Comparison of ENCODE assay signal across 20 cellular contexts in genomic region chr14:70398706-70399431, GRCh38. TPM values are rescaled to one million over a fixed set of nuclear protein-coding genes. Genes with fewer than 3 reads are reported as not detected.
"Had no signal": no experiment of that assay in that cellular context is flagged by ENCODE, and none has a peak within 500 bp of the region (broad histone marks: within the 10 kb centered on the region; RNA-seq: fewer than 3 reads in every experiment).

No MANE protein-coding gene starts in this region.

- H3K27me3 ChIP-seq: thyroid gland had no signal

- H3K9me3 ChIP-seq: psoas muscle, thyroid gland had no signal

- H3K9me3 Mint-ChIP-seq: activated CD4-positive, alpha-beta T cell treated with anti-CD3 and anti-CD28 coated beads, Interleukin-2, amount 10 ng/mL, durations not matched to agents 7 days and 5 days; activated CD8-positive, alpha-beta T cell treated with anti-CD3 and anti-CD28 coated beads for 36 hours; activated naive CD4-positive, alpha-beta T cell treated with anti-CD3 and anti-CD28 coated beads, Interleukin-2, amount 50 U/mL, for 72 hours; activated T-helper 2 cell treated with anti-CD3 and anti-CD28 coated beads, Interferon-gamma antibody, Interleukin-2, Interleukin-4, amounts not matched to agents 10 μg/mL and 5 μg/mL and 100 μg/mL, durations not matched to agents 14 hours and 24 hours and 36 hours had no signal

- H3K4me3 ChIP-seq: psoas muscle, thyroid gland had no signal

- H3K4me1 Mint-ChIP-seq: activated CD4-positive, alpha-beta T cell treated with anti-CD3 and anti-CD28 coated beads, Interleukin-2, amount 10 ng/mL, durations not matched to agents 7 days and 5 days had no signal

- H3K4me1 ChIP-seq: psoas muscle, thyroid gland had no signal

- H3K27me3 Mint-ChIP-seq: activated CD4-positive, alpha-beta T cell treated with anti-CD3 and anti-CD28 coated beads, Interleukin-2, amount 10 ng/mL, durations not matched to agents 7 days and 5 days; activated CD8-positive, alpha-beta T cell treated with anti-CD3 and anti-CD28 coated beads for 36 hours had no signal

- H3K27ac Mint-ChIP-seq: activated CD4-positive, alpha-beta T cell treated with anti-CD3 and anti-CD28 coated beads, Interleukin-2, amount 10 ng/mL, durations not matched to agents 7 days and 5 days; activated CD8-positive, alpha-beta T cell treated with anti-CD3 and anti-CD28 coated beads for 36 hours; activated T-helper 2 cell treated with anti-CD3 and anti-CD28 coated beads, Interferon-gamma antibody, Interleukin-2, Interleukin-4, amounts not matched to agents 10 μg/mL and 5 μg/mL and 100 μg/mL, durations not matched to agents 14 hours and 24 hours and 36 hours had no signal

- H3K4me3 Mint-ChIP-seq: activated CD4-positive, alpha-beta T cell treated with anti-CD3 and anti-CD28 coated beads, Interleukin-2, amount 10 ng/mL, durations not matched to agents 7 days and 5 days; activated CD8-positive, alpha-beta T cell treated with anti-CD3 and anti-CD28 coated beads for 36 hours; activated T-cell treated with anti-CD3 and anti-CD28 coated beads, Interleukin-2, amount 50 U/mL, for 4 hours had no signal

- H2AFZ ChIP-seq: parathyroid adenoma had no signal

- H3K36me3 ChIP-seq: thyroid gland had no signal

- ATAC-seq: activated CD8-positive, alpha-beta T cell treated with anti-CD3 and anti-CD28 coated beads for 36 hours; activated naive CD4-positive, alpha-beta T cell treated with anti-CD3 and anti-CD28 coated beads, Interleukin-2, amount 50 U/mL, for 72 hours; activated T-cell treated with anti-CD3 and anti-CD28 coated beads, Interleukin-2, amount 50 U/mL, for 4 hours; left ventricle myocardium superior; psoas muscle had no signal

- DNase-seq: activated CD4-positive, alpha-beta T cell treated with anti-CD3 and anti-CD28 coated beads for 1 hour; activated CD4-positive, alpha-beta T cell treated with anti-CD3 and anti-CD28 coated beads, Interleukin-2, amount 10 ng/mL, durations not matched to agents 7 days and 5 days; activated CD8-positive, alpha-beta T cell treated with anti-CD3 and anti-CD28 coated beads for 36 hours; activated naive CD4-positive, alpha-beta T cell; activated T-cell treated with anti-CD3 and anti-CD28 coated beads, Interleukin-2, amount 50 U/mL, for 4 hours; dermis blood vessel endothelial cell; effector CD4-positive, alpha-beta T cell; left ventricle myocardium superior; mammary epithelial cell; nucleus accumbens; psoas muscle; stimulated activated CD4-positive, alpha-beta T cell treated with anti-CD3 and anti-CD28 coated beads, Interleukin-15, amount 100 ng/mL, for 24 hours; stimulated activated naive CD4-positive, alpha-beta T cell treated with Interleukin-2 at 50 U/mL for 16 hours; T-helper 2 cell; thyroid gland had no signal

- H3K9ac ChIP-seq: parathyroid adenoma had no signal

- H3K27ac ChIP-seq: epithelial cell of prostate, parathyroid adenoma, psoas muscle, thyroid gland had no signal

RNA-seq across cellular contexts. Expression of gene ADAM21, which starts 53.1 kb away (rescaled TPM):
- total RNA-seq: activated CD4-positive, alpha-beta T cell treated with anti-CD3 and anti-CD28 coated beads, Interleukin-2, amount 10 ng/mL, durations not matched to agents 7 days and 5 days; activated T-helper 2 cell treated with anti-CD3 and anti-CD28 coated beads, Interferon-gamma antibody, Interleukin-2, Interleukin-4, amounts not matched to agents 10 μg/mL and 5 μg/mL and 100 μg/mL, durations not matched to agents 14 hours and 24 hours and 36 hours; ureter had no signal
